ENCODE assay signal across 5 cellular contexts in genomic region chr2:182880100-182880499, GRCh38. TPM values are rescaled to one million over a fixed set of nuclear protein-coding genes. Genes with fewer than 3 reads are reported as not detected.
"Had no signal": no experiment of that assay in that cellular context is flagged by ENCODE, and none has a peak within 500 bp of the region (broad histone marks: within the 10 kb centered on the region; RNA-seq: fewer than 3 reads in every experiment).

No MANE protein-coding gene starts in this region.

RNA-seq across cellular contexts. Expression of gene FRZB, which starts 13.7 kb away (rescaled TPM):
- total RNA-seq: naive thymus-derived CD8-positive, alpha-beta T cell; natural killer cell; natural killer cell treated with Interleukin-12 subunit alpha and Interleukin-12 subunit beta and Interleukin-15 and Interleukin-18, amount 100 ng/mL, for 72 hours; pulmonary artery endothelial cell; renal cortical epithelial cell had no signal
- polyA plus RNA-seq: naive thymus-derived CD8-positive, alpha-beta T cell had no signal
